Comparison of ENCODE assay signal across 11 cellular contexts in genomic region chr10:133277277-133277992, GRCh38. TPM values are rescaled to one million over a fixed set of nuclear protein-coding genes. Genes with fewer than 3 reads are reported as not detected.
DNase-seq lines count a peak whose midpoint lies in the region; ATAC-seq, FAIRE-seq and TF ChIP-seq lines count a peak whose summit lies in the region.
"Had no signal": no experiment of that assay in that cellular context is flagged by ENCODE, and none has a peak within 500 bp of the region (broad histone marks: within the 10 kb centered on the region; RNA-seq: fewer than 3 reads in every experiment).

No MANE protein-coding gene starts in this region.

- no peak overlapping the region for H3K9ac ChIP-seq in HepG2 (ENCODE audit: insufficient read depth, low read depth, low read length)

- H3K79me2 ChIP-seq in HepG2 (ENCODE audit: insufficient read depth, low read length), result no peaks in the 10 kb centered on the region

- CTCF ChIA-PET in HepG2 (lab: Yijun Ruan, JAX; ENCODE audit: low intra/inter-chr PET ratio, low total read pairs), result no interaction called here

- DNase-seq in cardiac muscle cell (ENCODE audit: low read depth in 1 of 2, low spot score in 1 of 2) (no peak), left ventricle myocardium superior (no peak), HepG2 (ENCODE audit: low spot score) (no peak), upper lobe of right lung (no peak), NCI-H1092 (lab: John Stamatoyannopoulos, UW) (no peak), NCI-H1417 (lab: John Stamatoyannopoulos, UW) (no peak)
- no peak for DNase-seq in activated effector memory CD4-positive, alpha-beta T cell treated with anti-CD3 and anti-CD28 coated beads, Interleukin-2, amount 50 U/mL, for 16 hours
- DNase-seq: dorsolateral prefrontal cortex had no signal

- H3K4me1 ChIP-seq in cardiac muscle cell (ENCODE audit: low read depth), result peaks cover 35% of the 10 kb centered on the region
- peaks cover 23% of the 10 kb centered on the region for H3K4me1 ChIP-seq in HepG2 (ENCODE audit: insufficient read depth, low read length)
- H3K4me1 ChIP-seq in upper lobe of right lung, result peaks cover 38% of the 10 kb centered on the region

- H3K9me3 ChIP-seq in cardiac muscle cell (ENCODE audit: low read depth) (no peaks in the 10 kb centered on the region), HepG2 (ENCODE audit: low read length) (no peaks in the 10 kb centered on the region), upper lobe of right lung (no peaks in the 10 kb centered on the region)

- peaks cover 3% of the 10 kb centered on the region for H3K36me3 ChIP-seq in cardiac muscle cell
- H3K36me3 ChIP-seq in HepG2 (replicated peaks in 1 of 2; ENCODE audit: control insufficient read depth in 1 of 2, insufficient read depth in 2 of 2, low read length in 2 of 2), result peaks cover 7 to 15% of the 10 kb centered on the region in 2 experiments; a peak in 3 of 5 replicates
- peaks cover 23% of the 10 kb centered on the region for H3K36me3 ChIP-seq in upper lobe of right lung

- POLR2A ChIA-PET in HepG2 (lab: Yijun Ruan, JAX), result interaction anchor here (1.2 kb wide), 1 partner anchor 20 kb away, joined by 6 read pairs; no protein-coding TSS in a partner anchor

- 0 out of 4 replicates have a peak, but pooled peaks of 1 of the 2 experiments have one; percentile 9 for TF ChIP-seq POLR2A in HepG2 (IDR thresholded peaks at IDR 0.05; ENCODE audit: insufficient read depth in 1 of 2, low read depth in 2 of 2, low read length in 2 of 2)

- TF ChIP-seq EP300 in HepG2 (IDR thresholded peaks at IDR 0.05; ENCODE audit: low read depth in 2 of 2, low read length in 2 of 2), result no peak
- no peak for TF ChIP-seq EP300 in HepG2 (CRISPR knock-in tag; IDR thresholded peaks at IDR 0.05; ENCODE audit: borderline replicate concordance)

- H2AFZ ChIP-seq in HepG2 (ENCODE audit: low read length), result no peak overlapping the region

- H3K4me3 ChIP-seq in cardiac muscle cell (no peak overlapping the region), HepG2 (replicated peaks in 1 of 3; ENCODE audit: insufficient read depth in 1 of 3, low read depth in 2 of 3, low read length in 3 of 3) (peak overlapping the region in 1 of 3 experiments; percentile 48; a peak in 1 of 6 replicates), upper lobe of right lung (no peak overlapping the region)

- no peak for TF ChIP-seq RAD21 in HepG2 (CRISPR knock-in tag; IDR thresholded peaks at IDR 0.05)

- no TSS peak for BruUV-seq in HepG2 (replicated peaks; lab: Mats Ljungman, UMichigan)

- H3K27me3 ChIP-seq in cardiac muscle cell (peaks cover 9% of the 10 kb centered on the region), HepG2 (ENCODE audit: control insufficient read depth in 1 of 2, insufficient read depth in 2 of 2, low read length in 2 of 2) (peaks cover 0 to 21% of the 10 kb centered on the region in 2 experiments; a peak in 3 of 5 replicates), upper lobe of right lung (peaks cover 7% of the 10 kb centered on the region)

- intact Hi-C loops in left ventricle myocardium superior (cut with micrococcal nuclease) (no loop called here), HepG2 (cut with micrococcal nuclease; ENCODE audit: unreplicated experiment) (no loop called here), upper lobe of right lung (cut with DNase I) (no loop called here)

- peak overlapping the region; percentile 60 for H3K4me2 ChIP-seq in HepG2 (ENCODE audit: low read depth, low read length)

- in situ Hi-C loops in HepG2 (cut with HindIII; ENCODE audit: extremely low pct_ligation_motif_present, low pct_unique_long_range_greater_than_20kb), result no loop called here

- ATAC-seq in left ventricle myocardium superior (no peak), HepG2 (peak; percentile 18), upper lobe of right lung (no peak)

- TF ChIP-seq CTCF in cardiac muscle cell (IDR thresholded peaks at IDR 0.05; ENCODE audit: low read depth, low read length) (no peak), VCaP (conservative IDR thresholded peaks at IDR 0.05) (no peak), HepG2 (CRISPR knock-in tag; IDR thresholded peaks at IDR 0.05) (no peak), upper lobe of right lung (IDR thresholded peaks at IDR 0.05) (no peak)

- peaks cover 7% of the 10 kb centered on the region; the same call in 1 of the 2 replicates for H4K20me1 ChIP-seq in HepG2 (ENCODE audit: insufficient read depth, low read length)

- no peak for FAIRE-seq in HepG2 (lab: Jason Lieb, UNC)

- H3K27ac ChIP-seq in cardiac muscle cell (peak overlapping the region; percentile 48), VCaP (peak overlapping the region; percentile 61), HepG2 (ENCODE audit: extremely low read length, insufficient read depth, low read length) (no peak overlapping the region), upper lobe of right lung (peak overlapping the region; percentile 63)

- 19% methylated on average over 10 of the region's 25 CpGs for WGBS in HepG2 (ENCODE audit: low lambda C conversion rate)

RNA-seq across cellular contexts. Expression of gene ADAM8, which starts 0.8 kb away (rescaled TPM):
- total RNA-seq in cardiac muscle cell (2.8 and 6.9 TPM in 2 replicates), left ventricle myocardium superior (2.4 TPM), HepG2 (2016; rRNA removed; fragmentation: Illumina TruSeq; extraction: Trizol) (0.07 and 0.93 TPM in 2 replicates), upper lobe of right lung (20.3 TPM)
- polyA plus RNA-seq in cardiac muscle cell (2.3 and 3.7 TPM in 2 replicates), HepG2 (2011; rRNA removed) (0.24 and 0.65 TPM in 2 replicates)
- total RNA-seq in HepG2 (2016; cell fraction: cytosol; rRNA removed; fragmentation: Illumina TruSeq; extraction: Trizol; ENCODE audit: low read depth), result not detected in 2 replicates
- 0.37 TPM in 1 of 2 replicates, not detected in the other for total RNA-seq in HepG2 (2016; cell fraction: insoluble cytoplasmic fraction; rRNA removed; fragmentation: Illumina TruSeq; extraction: Trizol)
- 0.06 TPM in 1 of 2 replicates, not detected in the other for total RNA-seq in HepG2 (2016; cell fraction: membrane; rRNA removed; fragmentation: Illumina TruSeq; extraction: Trizol)
- total RNA-seq in HepG2 (2016; cell fraction: nucleus; rRNA removed; fragmentation: Illumina TruSeq; extraction: Trizol), result 0.34 and 0.50 TPM in 2 replicates
- polyA plus RNA-seq in HepG2 (2011; cell fraction: cytosol; rRNA removed), result 0.04 and 0.11 TPM in 2 replicates
- 4.2 and 6.4 TPM in 2 replicates for polyA plus RNA-seq in HepG2 (2011; cell fraction: nucleus; rRNA removed)
- polyA plus RNA-seq in HepG2 (2012), result 0.08 and 0.77 TPM in 2 replicates
- not detected in 2 replicates for polyA plus RNA-seq in HepG2 (2016; cell fraction: cytosol; fragmentation: Illumina TruSeq; extraction: Trizol; ENCODE audit: low read depth)
- polyA plus RNA-seq in HepG2 (2016; cell fraction: insoluble cytoplasmic fraction; fragmentation: Illumina TruSeq; extraction: Trizol; ENCODE audit: low read depth), result not detected in 2 replicates
- 0.06 TPM in 1 of 2 replicates, not detected in the other for polyA plus RNA-seq in HepG2 (2016; cell fraction: membrane; fragmentation: Illumina TruSeq; extraction: Trizol; ENCODE audit: low read depth)
- polyA plus RNA-seq in HepG2 (2016; cell fraction: nucleus; fragmentation: Illumina TruSeq; extraction: Trizol; ENCODE audit: insufficient read depth, low read depth), result 0.60 and 0.63 TPM in 2 replicates
- 0.06 and 2.8 TPM in 2 replicates for polyA minus RNA-seq in HepG2 (2011; rRNA and poly(A)+ RNA removed; ENCODE audit: low replicate concordance)
- not detected in 2 replicates for polyA minus RNA-seq in HepG2 (2011; cell fraction: cytosol; rRNA and poly(A)+ RNA removed)
- polyA minus RNA-seq in HepG2 (2011; cell fraction: nucleus; rRNA and poly(A)+ RNA removed), result 1.6 and 1.7 TPM in 2 replicates

RNA-seq across cellular contexts. Expression of gene TUBGCP2, which starts 31.2 kb away (rescaled TPM):
- total RNA-seq in cardiac muscle cell, result 70.2 and 70.8 TPM in 2 replicates
- 52.3 and 62.4 TPM in 2 replicates for polyA plus RNA-seq in cardiac muscle cell
- 42.6 TPM for total RNA-seq in left ventricle myocardium superior
- 34.5 and 44.1 TPM in 2 replicates for total RNA-seq in HepG2 (2016; rRNA removed; fragmentation: Illumina TruSeq; extraction: Trizol)
- 7.2 and 8.9 TPM in 2 replicates for total RNA-seq in HepG2 (2016; cell fraction: cytosol; rRNA removed; fragmentation: Illumina TruSeq; extraction: Trizol; ENCODE audit: low read depth)
- 37.9 and 41.1 TPM in 2 replicates for total RNA-seq in HepG2 (2016; cell fraction: insoluble cytoplasmic fraction; rRNA removed; fragmentation: Illumina TruSeq; extraction: Trizol)
- total RNA-seq in HepG2 (2016; cell fraction: membrane; rRNA removed; fragmentation: Illumina TruSeq; extraction: Trizol), result 17.0 and 24.0 TPM in 2 replicates
- 16.5 and 20.7 TPM in 2 replicates for total RNA-seq in HepG2 (2016; cell fraction: nucleus; rRNA removed; fragmentation: Illumina TruSeq; extraction: Trizol)
- polyA plus RNA-seq in HepG2 (2011; rRNA removed), result 21.3 and 22.6 TPM in 2 replicates
- polyA plus RNA-seq in HepG2 (2011; cell fraction: cytosol; rRNA removed), result 14.3 and 19.4 TPM in 2 replicates
- 51.6 and 62.8 TPM in 2 replicates for polyA plus RNA-seq in HepG2 (2011; cell fraction: nucleus; rRNA removed)
- 17.9 and 24.1 TPM in 2 replicates for polyA plus RNA-seq in HepG2 (2012)
- polyA plus RNA-seq in HepG2 (2016; cell fraction: cytosol; fragmentation: Illumina TruSeq; extraction: Trizol; ENCODE audit: low read depth), result 4.7 and 4.8 TPM in 2 replicates
- 34.0 and 36.8 TPM in 2 replicates for polyA plus RNA-seq in HepG2 (2016; cell fraction: insoluble cytoplasmic fraction; fragmentation: Illumina TruSeq; extraction: Trizol; ENCODE audit: low read depth)
- 8.5 and 11.7 TPM in 2 replicates for polyA plus RNA-seq in HepG2 (2016; cell fraction: membrane; fragmentation: Illumina TruSeq; extraction: Trizol; ENCODE audit: low read depth)
- polyA plus RNA-seq in HepG2 (2016; cell fraction: nucleus; fragmentation: Illumina TruSeq; extraction: Trizol; ENCODE audit: insufficient read depth, low read depth), result 51.1 and 52.9 TPM in 2 replicates
- polyA minus RNA-seq in HepG2 (2011; rRNA and poly(A)+ RNA removed; ENCODE audit: low replicate concordance), result 49.0 and 64.6 TPM in 2 replicates
- polyA minus RNA-seq in HepG2 (2011; cell fraction: cytosol; rRNA and poly(A)+ RNA removed), result 16.4 and 17.1 TPM in 2 replicates
- 29.6 and 40.8 TPM in 2 replicates for polyA minus RNA-seq in HepG2 (2011; cell fraction: nucleus; rRNA and poly(A)+ RNA removed)
- total RNA-seq in upper lobe of right lung, result 44.6 TPM

RNA-seq across cellular contexts. Expression of gene ZNF511, which starts 31.3 kb away (rescaled TPM):
- total RNA-seq in cardiac muscle cell, result 53.7 and 67.1 TPM in 2 replicates
- 116 and 150 TPM in 2 replicates for polyA plus RNA-seq in cardiac muscle cell
- 45.1 TPM for total RNA-seq in left ventricle myocardium superior
- 53.4 and 66.4 TPM in 2 replicates for total RNA-seq in HepG2 (2016; rRNA removed; fragmentation: Illumina TruSeq; extraction: Trizol)
- total RNA-seq in HepG2 (2016; cell fraction: cytosol; rRNA removed; fragmentation: Illumina TruSeq; extraction: Trizol; ENCODE audit: low read depth), result 127 and 151 TPM in 2 replicates
- total RNA-seq in HepG2 (2016; cell fraction: insoluble cytoplasmic fraction; rRNA removed; fragmentation: Illumina TruSeq; extraction: Trizol), result 45.9 and 63.3 TPM in 2 replicates
- 118 and 128 TPM in 2 replicates for total RNA-seq in HepG2 (2016; cell fraction: membrane; rRNA removed; fragmentation: Illumina TruSeq; extraction: Trizol)
- total RNA-seq in HepG2 (2016; cell fraction: nucleus; rRNA removed; fragmentation: Illumina TruSeq; extraction: Trizol), result 24.0 and 36.2 TPM in 2 replicates
- 35.6 and 37.0 TPM in 2 replicates for polyA plus RNA-seq in HepG2 (2011; rRNA removed)
- polyA plus RNA-seq in HepG2 (2011; cell fraction: cytosol; rRNA removed), result 27.9 and 34.4 TPM in 2 replicates
- 40.1 and 48.7 TPM in 2 replicates for polyA plus RNA-seq in HepG2 (2011; cell fraction: nucleus; rRNA removed)
- 30.0 and 30.3 TPM in 2 replicates for polyA plus RNA-seq in HepG2 (2012)
- polyA plus RNA-seq in HepG2 (2016; cell fraction: cytosol; fragmentation: Illumina TruSeq; extraction: Trizol; ENCODE audit: low read depth), result 150 and 156 TPM in 2 replicates
- 57.9 and 63.8 TPM in 2 replicates for polyA plus RNA-seq in HepG2 (2016; cell fraction: insoluble cytoplasmic fraction; fragmentation: Illumina TruSeq; extraction: Trizol; ENCODE audit: low read depth)
- polyA plus RNA-seq in HepG2 (2016; cell fraction: membrane; fragmentation: Illumina TruSeq; extraction: Trizol; ENCODE audit: low read depth), result 121 and 129 TPM in 2 replicates
- 62.1 and 62.9 TPM in 2 replicates for polyA plus RNA-seq in HepG2 (2016; cell fraction: nucleus; fragmentation: Illumina TruSeq; extraction: Trizol; ENCODE audit: insufficient read depth, low read depth)
- polyA minus RNA-seq in HepG2 (2011; rRNA and poly(A)+ RNA removed; ENCODE audit: low replicate concordance), result 48.5 and 63.6 TPM in 2 replicates
- polyA minus RNA-seq in HepG2 (2011; cell fraction: cytosol; rRNA and poly(A)+ RNA removed), result 11.6 and 21.1 TPM in 2 replicates
- 13.3 and 16.2 TPM in 2 replicates for polyA minus RNA-seq in HepG2 (2011; cell fraction: nucleus; rRNA and poly(A)+ RNA removed)
- 42.8 TPM for total RNA-seq in upper lobe of right lung

RNA-seq across cellular contexts. Expression of gene VENTX, which starts 39.8 kb away (rescaled TPM):
- total RNA-seq in cardiac muscle cell (not detected in 2 replicates), left ventricle myocardium superior (0.99 TPM), HepG2 (2016; rRNA removed; fragmentation: Illumina TruSeq; extraction: Trizol) (not detected in 2 replicates), upper lobe of right lung (3.4 TPM)
- polyA plus RNA-seq in cardiac muscle cell (not detected in 2 replicates), HepG2 (2011; rRNA removed) (not detected in 2 replicates)
- total RNA-seq in HepG2 (2016; cell fraction: cytosol; rRNA removed; fragmentation: Illumina TruSeq; extraction: Trizol; ENCODE audit: low read depth), result not detected in 2 replicates
- total RNA-seq in HepG2 (2016; cell fraction: insoluble cytoplasmic fraction; rRNA removed; fragmentation: Illumina TruSeq; extraction: Trizol), result not detected in 2 replicates
- not detected in 2 replicates for total RNA-seq in HepG2 (2016; cell fraction: membrane; rRNA removed; fragmentation: Illumina TruSeq; extraction: Trizol)
- not detected in 2 replicates for total RNA-seq in HepG2 (2016; cell fraction: nucleus; rRNA removed; fragmentation: Illumina TruSeq; extraction: Trizol)
- not detected in 2 replicates for polyA plus RNA-seq in HepG2 (2011; cell fraction: cytosol; rRNA removed)
- not detected in 2 replicates for polyA plus RNA-seq in HepG2 (2011; cell fraction: nucleus; rRNA removed)
- not detected in 2 replicates for polyA plus RNA-seq in HepG2 (2012)
- polyA plus RNA-seq in HepG2 (2016; cell fraction: cytosol; fragmentation: Illumina TruSeq; extraction: Trizol; ENCODE audit: low read depth), result not detected in 2 replicates
- not detected in 2 replicates for polyA plus RNA-seq in HepG2 (2016; cell fraction: insoluble cytoplasmic fraction; fragmentation: Illumina TruSeq; extraction: Trizol; ENCODE audit: low read depth)
- not detected in 2 replicates for polyA plus RNA-seq in HepG2 (2016; cell fraction: membrane; fragmentation: Illumina TruSeq; extraction: Trizol; ENCODE audit: low read depth)
- not detected in 2 replicates for polyA plus RNA-seq in HepG2 (2016; cell fraction: nucleus; fragmentation: Illumina TruSeq; extraction: Trizol; ENCODE audit: insufficient read depth, low read depth)
- not detected in 2 replicates for polyA minus RNA-seq in HepG2 (2011; rRNA and poly(A)+ RNA removed; ENCODE audit: low replicate concordance)
- polyA minus RNA-seq in HepG2 (2011; cell fraction: cytosol; rRNA and poly(A)+ RNA removed), result not detected in 2 replicates
- polyA minus RNA-seq in HepG2 (2011; cell fraction: nucleus; rRNA and poly(A)+ RNA removed), result not detected in 2 replicates
- total RNA-seq: glomerular endothelial cell had no signal
- polyA plus RNA-seq: BJ had no signal

RNA-seq across cellular contexts. Expression of gene UTF1, which starts 47.4 kb away (rescaled TPM):
- total RNA-seq in cardiac muscle cell (not detected in 2 replicates), left ventricle myocardium superior (not detected), HepG2 (2016; rRNA removed; fragmentation: Illumina TruSeq; extraction: Trizol) (not detected in 2 replicates), upper lobe of right lung (not detected)
- polyA plus RNA-seq in cardiac muscle cell (not detected in 2 replicates), HepG2 (2011; rRNA removed) (not detected in 2 replicates)
- not detected in 2 replicates for total RNA-seq in HepG2 (2016; cell fraction: cytosol; rRNA removed; fragmentation: Illumina TruSeq; extraction: Trizol; ENCODE audit: low read depth)
- total RNA-seq in HepG2 (2016; cell fraction: insoluble cytoplasmic fraction; rRNA removed; fragmentation: Illumina TruSeq; extraction: Trizol), result not detected in 2 replicates
- not detected in 2 replicates for total RNA-seq in HepG2 (2016; cell fraction: membrane; rRNA removed; fragmentation: Illumina TruSeq; extraction: Trizol)
- not detected in 2 replicates for total RNA-seq in HepG2 (2016; cell fraction: nucleus; rRNA removed; fragmentation: Illumina TruSeq; extraction: Trizol)
- not detected in 2 replicates for polyA plus RNA-seq in HepG2 (2011; cell fraction: cytosol; rRNA removed)
- polyA plus RNA-seq in HepG2 (2011; cell fraction: nucleus; rRNA removed), result not detected in 2 replicates
- polyA plus RNA-seq in HepG2 (2012), result not detected in 2 replicates
- polyA plus RNA-seq in HepG2 (2016; cell fraction: cytosol; fragmentation: Illumina TruSeq; extraction: Trizol; ENCODE audit: low read depth), result not detected in 2 replicates
- polyA plus RNA-seq in HepG2 (2016; cell fraction: insoluble cytoplasmic fraction; fragmentation: Illumina TruSeq; extraction: Trizol; ENCODE audit: low read depth), result not detected in 2 replicates
- not detected in 2 replicates for polyA plus RNA-seq in HepG2 (2016; cell fraction: membrane; fragmentation: Illumina TruSeq; extraction: Trizol; ENCODE audit: low read depth)
- polyA plus RNA-seq in HepG2 (2016; cell fraction: nucleus; fragmentation: Illumina TruSeq; extraction: Trizol; ENCODE audit: insufficient read depth, low read depth), result not detected in 2 replicates
- polyA minus RNA-seq in HepG2 (2011; rRNA and poly(A)+ RNA removed; ENCODE audit: low replicate concordance), result not detected in 2 replicates
- polyA minus RNA-seq in HepG2 (2011; cell fraction: cytosol; rRNA and poly(A)+ RNA removed), result not detected in 2 replicates
- not detected in 2 replicates for polyA minus RNA-seq in HepG2 (2011; cell fraction: nucleus; rRNA and poly(A)+ RNA removed)
- total RNA-seq: glomerular endothelial cell had no signal
- polyA plus RNA-seq: BJ had no signal
